25 cellular contexts compared by ENCODE assay signal in the genomic region with DNA sequence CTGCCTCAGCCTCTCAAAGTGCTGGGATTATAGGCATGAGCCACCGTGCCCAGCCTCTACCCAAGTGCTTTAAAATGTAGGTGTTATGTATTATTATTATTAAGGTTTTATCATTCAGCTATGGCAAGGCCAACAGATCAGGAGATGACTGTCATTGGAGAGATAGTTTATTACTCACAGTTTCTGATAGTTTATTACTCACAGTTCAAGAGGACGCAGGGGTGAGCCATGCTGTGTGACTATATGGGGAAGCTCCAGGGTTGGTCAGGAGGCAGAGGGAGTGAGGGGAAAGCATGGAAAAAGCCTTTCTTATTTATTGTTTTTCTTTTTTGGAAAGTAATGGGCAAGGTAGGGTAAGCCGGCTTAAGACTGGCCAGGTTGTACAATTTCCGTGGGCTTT. TPM values are rescaled to one million over a fixed set of nuclear protein-coding genes. Genes with fewer than 3 reads are reported as not detected.
"Had no signal": no experiment of that assay in that cellular context is flagged by ENCODE, and none has a peak within 500 bp of the region (broad histone marks: within the 10 kb centered on the region; RNA-seq: fewer than 3 reads in every experiment).

No MANE protein-coding gene starts in this region.

- H3K9me3 ChIP-seq: adrenal gland, Peyer's patch had no signal

- H3K4me3 ChIP-seq: adrenal gland, Peyer's patch had no signal

- H3K4me1 ChIP-seq: adrenal gland, Peyer's patch had no signal

- H3K27ac ChIP-seq: adrenal gland, Peyer's patch had no signal

- ATAC-seq: activated T-cell treated with anti-CD3 and anti-CD28 coated beads, Interleukin-2, amount 50 U/mL, for 4 hours; T-helper 17 cell had no signal

- DNase-seq: activated B cell treated with CpG ODN at 0.5 μM for 24 hours; activated CD4-positive, alpha-beta memory T cell treated with anti-CD3 and anti-CD28 coated beads for 36 hours; activated CD4-positive, alpha-beta T cell treated with anti-CD3 and anti-CD28 coated beads, Interleukin-2, amount 10 ng/mL, durations not matched to agents 7 days and 5 days; activated CD8-positive, alpha-beta memory T cell treated with anti-CD3 and anti-CD28 coated beads for 24 hours; activated gamma-delta T cell treated with Interleukin-2 at 50 U/mL for 16 hours; activated naive CD4-positive, alpha-beta T cell treated with anti-CD3 and anti-CD28 coated beads, Interleukin-2, amount 50 U/mL, for 16 hours; activated naive CD8-positive, alpha-beta T cell treated with anti-CD3 and anti-CD28 coated beads, Interleukin-2, amount 10 ng/mL, durations not matched to agents 7 days and 5 days; activated T-cell treated with anti-CD3 and anti-CD28 coated beads, Interleukin-2, amount 50 U/mL, for 4 hours; adrenal gland; anterior cingulate cortex; central memory CD4-positive, alpha-beta T cell; NCI-H1048; NCI-H2029; NCI-H2107; NCI-H2171 treated with DMSO at 0.1 percent for 48 hours; NCI-H345; NCI-H510A; NCI-H526 treated with DMSO at 0.1 percent for 48 hours; NK-92 treated with Interleukin-12 subunit alpha and Interleukin-12 subunit beta, amount 100 ng/mL, for 24 hours; OCI-M1; SHP77 treated with DMSO at 0.1 percent for 48 hours; T-helper 17 cell; T-helper 9 cell had no signal

- H3K27me3 ChIP-seq: adrenal gland, Peyer's patch had no signal

- H3K36me3 ChIP-seq: adrenal gland, Peyer's patch had no signal

RNA-seq across cellular contexts. Expression of a gene that starts 51.8 kb away (rescaled TPM):
- total RNA-seq: activated B cell treated with CpG ODN at 0.5 μM for 24 hours; activated CD4-positive, alpha-beta memory T cell treated with anti-CD3 and anti-CD28 coated beads for 36 hours; activated CD4-positive, alpha-beta T cell treated with anti-CD3 and anti-CD28 coated beads, Interleukin-2, amount 10 ng/mL, durations not matched to agents 7 days and 5 days; activated naive CD8-positive, alpha-beta T cell treated with anti-CD3 and anti-CD28 coated beads, Interleukin-2, amount 10 ng/mL, durations not matched to agents 7 days and 5 days; activated T-cell treated with anti-CD3 and anti-CD28 coated beads, Interleukin-2, amount 50 U/mL, for 4 hours; activated T-helper 2 cell treated with anti-CD3 and anti-CD28 coated beads, Interferon-gamma antibody, Interleukin-2, Interleukin-4, amounts not matched to agents 10 μg/mL and 5 μg/mL and 100 μg/mL, durations not matched to agents 14 hours and 24 hours and 36 hours; adrenal gland; Peyer's patch; T-helper 17 cell had no signal
- polyA plus RNA-seq: adrenal gland had no signal
